In the genomic region with DNA sequence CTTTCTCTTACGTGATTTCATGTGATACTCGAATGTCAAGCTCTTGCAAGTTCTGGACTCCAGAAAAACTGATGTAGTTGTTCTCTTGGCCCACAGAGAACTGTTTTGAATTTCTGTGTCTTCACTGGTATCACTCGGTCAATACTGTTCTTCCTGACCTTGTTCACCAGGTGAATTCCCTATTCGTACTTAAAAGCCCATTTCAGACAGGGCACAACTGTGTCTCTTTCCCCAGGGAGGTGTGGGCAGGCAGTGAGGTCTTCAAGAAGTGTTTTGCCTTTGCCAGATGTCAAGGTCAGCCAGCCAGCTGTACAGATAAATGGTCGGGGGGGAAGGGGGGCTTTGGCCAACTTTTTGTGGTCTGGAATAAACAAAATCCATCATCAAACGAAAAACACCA, we compare ENCODE assay signal across 9 cellular contexts.
"Had no signal": no experiment of that assay in that cellular context is flagged by ENCODE, and none has a peak within 500 bp of the region (broad histone marks: within the 10 kb centered on the region; RNA-seq: fewer than 3 reads in every experiment).

No MANE protein-coding gene starts in this region.

- H3K4me3 Mint-ChIP-seq: GM23338, HFFc6 had no signal

- H3K27ac ChIP-seq: HL-60, KMS-11 had no signal

- H3K4me2 ChIP-seq: GM23338, KMS-11 had no signal

- H3K9me3 ChIP-seq: HAP-1 had no signal

- ATAC-seq: GM23338, HCT116 had no signal

- H3K27ac Mint-ChIP-seq: GM23338, HFFc6 had no signal

- DNase-seq: H7, HFFc6, KBM-7 had no signal

- H3K9me3 Mint-ChIP-seq: GM23338, HFFc6, IgD-negative memory B cell had no signal

- H3K36me3 ChIP-seq: HAP-1 had no signal

- H3K4me3 ChIP-seq: GM23338, HAP-1 had no signal

- H3K36me3 Mint-ChIP-seq: IgD-negative memory B cell had no signal

- H3K9ac ChIP-seq: KMS-11 had no signal
